Comparison of ENCODE assay signal across 1 cellular context in genomic region chr7:10786976-10787375, GRCh38.
DNase-seq lines count a peak whose midpoint lies in the region; ATAC-seq, FAIRE-seq and TF ChIP-seq lines count a peak whose summit lies in the region.
"Not testable (repeated sequence)": the region's sequence is repeated elsewhere in the genome, so short reads cannot be mapped to it uniquely, and the experiment has no call there.

No MANE protein-coding gene starts in this region.

- H3K36me3 ChIP-seq in K562 (ENCODE audit: control insufficient read depth, insufficient read depth, low read length) = not testable (repeated sequence)

- not testable (repeated sequence) for TF ChIP-seq POLR2A in K562 (conservative IDR thresholded peaks at IDR 0.05)

- not testable (repeated sequence) for H3K9me1 ChIP-seq in K562 (ENCODE audit: control insufficient read depth, insufficient read depth, low read length)

- DNase-seq in K562 (ENCODE audit: extremely low read depth in 1 of 4, low spot score in 3 of 4) = not testable (repeated sequence)

- not testable (repeated sequence) for TF ChIP-seq EP300 in K562 (IDR thresholded peaks at IDR 0.05; ENCODE audit: low read length)

- BruUV-seq in K562 (replicated peaks; lab: Mats Ljungman, UMichigan) = TSS peak; percentile 94

- 7% methylated on average over 6 of the region's 9 CpGs for WGBS in K562 (ENCODE audit: insufficient coverage, low coverage, missing lambda C conversion rate)

- FAIRE-seq in K562 (lab: Jason Lieb, UNC) = not testable (repeated sequence)

- intact Hi-C loops in K562 (cut with micrococcal nuclease) = loop anchor here (5.0 to 10.0 kb wide), 3 partner anchors 100 to 1618 kb away; partner anchors contain the start of gene VWDE

- TF ChIP-seq CTCF in K562 (IDR thresholded peaks at IDR 0.05 in 2 of 3, conservative IDR thresholded peaks at IDR 0.05 in 1 of 3; ENCODE audit: insufficient read depth in 2 of 3, low read depth in 1 of 3, low read length in 3 of 3) = not testable (repeated sequence)

- not testable (repeated sequence) for H3K4me3 ChIP-seq in K562

- in situ Hi-C loops in K562 (cut with MboI) = not testable (repeated sequence)

- H3K4me2 ChIP-seq in K562 (ENCODE audit: insufficient read depth, low read length) = peak overlapping the region; percentile 44; the same call in 1 of the 2 replicates

- peak overlapping the region; percentile 79; the same call in 2 of the 3 replicates for H3K27ac ChIP-seq in K562 (ENCODE audit: extremely low read depth, low read depth, low read length)

- H4K20me1 ChIP-seq in K562 (replicated peaks; ENCODE audit: control insufficient read depth, insufficient read depth, low read length) = not testable (repeated sequence)

- ATAC-seq in K562 = peak; percentile 2

- CTCF ChIA-PET in K562 (lab: Yijun Ruan, JAX; ENCODE audit: low intra/inter-chr PET ratio) = not testable (repeated sequence)

- H3K9me3 ChIP-seq in K562 (replicated peaks; ENCODE audit: control insufficient read depth, insufficient read depth, low read depth, low read length) = not testable (repeated sequence)

- not testable (repeated sequence) for H3K27me3 ChIP-seq in K562 (ENCODE audit: control insufficient read depth in 2 of 2, insufficient read depth in 2 of 2, low read length in 2 of 2)

- H2AFZ ChIP-seq in K562 (ENCODE audit: low read depth, low read length) = peak overlapping the region; percentile 71

- H3K9ac ChIP-seq in K562 (ENCODE audit: insufficient read depth in 1 of 2, low read depth in 2 of 2, low read length in 2 of 2) = peak overlapping the region; percentile 61 to 77; a peak in 2 of 4 replicates

- TF ChIP-seq RAD21 in K562 (CRISPR knock-in tag; conservative IDR thresholded peaks at IDR 0.05 in 1 of 2, IDR thresholded peaks at IDR 0.05 in 1 of 2) = not testable (repeated sequence)

- peaks cover 6 to 19% of the 10 kb centered on the region in 2 experiments; a peak in 3 of 5 replicates for H3K4me1 ChIP-seq in K562 (replicated peaks in 1 of 2; ENCODE audit: control insufficient read depth in 2 of 2, insufficient read depth in 2 of 2, low read length in 2 of 2)

- H3K79me2 ChIP-seq in K562 (ENCODE audit: control insufficient read depth, insufficient read depth, low read length) = not testable (repeated sequence)

- POLR2A ChIA-PET in K562 (lab: Yijun Ruan, JAX) = not testable (repeated sequence)

TF ChIP-seq in K562, 482 proteins besides CTCF, POLR2A, EP300 and RAD21:
- TF ChIP-seq ADNP (tag; IDR thresholded peaks at IDR 0.05) (peak; percentile 67), GTF3C2 (IDR thresholded peaks at IDR 0.05; ENCODE audit: borderline replicate concordance, extremely low read depth, insufficient read length) (peak; percentile 25), CEBPB (tag; IDR thresholded peaks at IDR 0.05) (peak; percentile 54), SMAD3 (CRISPR knock-in tag; conservative IDR thresholded peaks at IDR 0.05) (0 out of 2 replicates have a peak, but pooled peaks have one; percentile 15), SMAD4 (CRISPR knock-in tag; conservative IDR thresholded peaks at IDR 0.05) (peak; percentile 30; the same call in 1 of the 2 replicates), ARID1B (IDR thresholded peaks at IDR 0.05) (0 out of 2 replicates have a peak, but pooled peaks have one; percentile 4), KDM1A (IDR thresholded peaks at IDR 0.05) (peak; percentile 21 to 61; a peak in 1 of 4 replicates), CXXC5 (CRISPR knock-in tag; IDR thresholded peaks at IDR 0.05) (0 out of 2 replicates have a peak, but pooled peaks have one; percentile 17), NR4A1 (tag; IDR thresholded peaks at IDR 0.05) (0 out of 2 replicates have a peak, but pooled peaks have one; percentile 43), ZNF592 (IDR thresholded peaks at IDR 0.05) (0 out of 2 replicates have a peak, but pooled peaks have one; percentile 8)
- not testable (repeated sequence) for TF ChIP-seq NR4A1 (CRISPR knock-in tag; IDR thresholded peaks at IDR 0.05)
